8 cellular contexts compared by ENCODE assay signal in the genomic region with DNA sequence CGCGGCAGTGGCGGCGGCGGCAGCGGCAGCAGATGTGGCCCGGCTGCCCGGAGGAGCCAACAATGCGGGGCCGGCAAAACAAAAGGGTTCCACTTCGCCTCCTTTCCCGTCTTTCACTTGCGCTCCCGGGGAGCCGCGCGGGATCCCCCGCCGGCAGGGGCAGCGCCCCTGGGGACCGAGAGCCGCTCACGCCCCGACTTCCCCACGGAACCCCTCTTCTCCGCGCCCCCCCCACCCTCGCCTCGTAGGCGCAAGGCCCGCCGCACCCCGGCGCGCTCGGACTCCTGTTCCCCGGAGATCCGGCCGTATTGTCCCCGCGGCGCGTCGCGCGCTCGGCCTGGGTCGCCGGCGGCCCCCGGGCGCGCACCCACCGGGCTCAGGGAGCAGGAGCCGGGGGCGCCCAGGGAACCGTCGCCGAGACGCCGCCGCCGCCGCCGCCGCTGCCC. TPM values are rescaled to one million over a fixed set of nuclear protein-coding genes. Genes with fewer than 3 reads are reported as not detected.
DNase-seq lines count a peak whose midpoint lies in the region; ATAC-seq, FAIRE-seq and TF ChIP-seq lines count a peak whose summit lies in the region.

No MANE protein-coding gene starts in this region.

- DNase-seq in GM20000 (ENCODE audit: low spot score): peak; percentile 74
- peak; percentile 41 for DNase-seq in left cardiac atrium
- DNase-seq in gastrocnemius medialis: no peak
- DNase-seq in GM12892 (ENCODE audit: insufficient read length): no peak
- no peak for DNase-seq in NCI-H1048 (lab: John Stamatoyannopoulos, UW)

- no peak for FAIRE-seq in GM12892 (lab: Jason Lieb, UNC)

- in situ Hi-C loops in gastrocnemius medialis (cut with MboI; ENCODE audit: low sequenced_read_pairs in 4 of 4): loop anchor here in 3 of 4 donors (10.0 to 25.0 kb wide), 5 partner anchors 75 to 247 kb away; no protein-coding TSS in a partner anchor

- peak overlapping the region; percentile 68 to 88 (median 84) for H3K4me3 ChIP-seq in gastrocnemius medialis

- H3K9me3 ChIP-seq in gastrocnemius medialis: no peaks in the 10 kb centered on the region

- peak overlapping the region; percentile 99 for H3K27ac ChIP-seq in VCaP
- H3K27ac ChIP-seq in gastrocnemius medialis: peak overlapping the region; percentile 88 to 99 (median 97)

- TF ChIP-seq CTCF in GM20000 (IDR thresholded peaks at IDR 0.05; ENCODE audit: extremely low read depth, missing control alignments): no peak
- no peak for TF ChIP-seq CTCF in VCaP (conservative IDR thresholded peaks at IDR 0.05)
- no peak for TF ChIP-seq CTCF in gastrocnemius medialis (IDR thresholded peaks at IDR 0.05 in 4 of 5, conservative IDR thresholded peaks at IDR 0.05 in 1 of 5)

- ATAC-seq in left cardiac atrium: no peak
- ATAC-seq in gastrocnemius medialis: peak; percentile 3 to 9
- no peak for ATAC-seq in HG03045 (IDR thresholded peaks at IDR 0.05; ENCODE audit: unreplicated experiment)
- ATAC-seq in HG03571 (IDR thresholded peaks at IDR 0.05; ENCODE audit: unreplicated experiment): no peak

- peaks cover 39 to 45% of the 10 kb centered on the region in 2 donors for H3K4me1 ChIP-seq in gastrocnemius medialis

- no peaks in the 10 kb centered on the region for H3K36me3 ChIP-seq in gastrocnemius medialis

- intact Hi-C loops in left cardiac atrium (cut with DNase I) (loop anchor here in 1 of 2 donors (10.0 kb wide), 1 partner anchor 75 kb away; no protein-coding TSS in a partner anchor), gastrocnemius medialis (cut with DNase I; ENCODE audit: low total_unique reads) (loop anchor here (2.0 to 10.0 kb wide), 3 partner anchors 243 to 635 kb away; no protein-coding TSS in a partner anchor)

- no peak for TF ChIP-seq POLR2A in gastrocnemius medialis (IDR thresholded peaks at IDR 0.05)
- no peak for TF ChIP-seq POLR2A in GM12892 (IDR thresholded peaks at IDR 0.05; ENCODE audit: low read depth, low read length)

- no peaks in the 10 kb centered on the region for H3K27me3 ChIP-seq in gastrocnemius medialis

RNA-seq across cellular contexts. Expression of a gene that starts 0.9 kb away (rescaled TPM):
- total RNA-seq in left cardiac atrium (10 to 100 TPM; 30.8 to 36.8 TPM), gastrocnemius medialis (10 to 100 TPM; 13.9 to 36.7 (median 21.1) TPM)
- polyA plus RNA-seq in GM12892 (2012; ENCODE audit: missing spikeins): 2.2 TPM

Comparison
In these comparisons a context has a peak if more than half of its experiments do, and no peak if none do; other contexts are left out.
1. DNase-seq: peak in GM20000 (single experiment) and left cardiac atrium (single experiment); none in gastrocnemius medialis (0 of 2), GM12892 (single experiment) and NCI-H1048 (single experiment).
2. ATAC-seq: peak in gastrocnemius medialis (2 of 2); none in left cardiac atrium (0 of 2), HG03045 (single experiment) and HG03571 (single experiment).